Comparison of ENCODE assay signal across 9 cellular contexts in genomic region chr19:17077447-17078028, GRCh38. TPM values are rescaled to one million over a fixed set of nuclear protein-coding genes. Genes with fewer than 3 reads are reported as not detected.
DNase-seq lines count a peak whose midpoint lies in the region; ATAC-seq and TF ChIP-seq lines count a peak whose summit lies in the region.
"Had no signal": no experiment of that assay in that cellular context is flagged by ENCODE, and none has a peak within 500 bp of the region (broad histone marks: within the 10 kb centered on the region; RNA-seq: fewer than 3 reads in every experiment).

No MANE protein-coding gene starts in this region.

- H3K27ac ChIP-seq in A673 (ENCODE audit: low read depth, low read length, poor library complexity, severe bottlenecking) (no peak overlapping the region), H9 (ENCODE audit: insufficient read length, low read depth, low read length) (no peak overlapping the region), brain microvascular endothelial cell (no peak overlapping the region)
- H3K27ac ChIP-seq in naive thymus-derived CD4-positive, alpha-beta T cell (ENCODE audit: low read depth, low read length), result no peak overlapping the region

- no peak overlapping the region for H3K14ac ChIP-seq in H9 (ENCODE audit: insufficient read depth, low read length)

- peak overlapping the region; percentile 73 for H3K4me3 ChIP-seq in A673 (ENCODE audit: low read depth, low read length, poor library complexity, severe bottlenecking)
- peak overlapping the region; percentile 20 for H3K4me3 ChIP-seq in brain microvascular endothelial cell (ENCODE audit: low read depth, low read length)
- H3K4me3 ChIP-seq in naive thymus-derived CD4-positive, alpha-beta T cell (ENCODE audit: low read length), result peak overlapping the region; percentile 53

- CTCF ChIA-PET in A673 (lab: Charles Lee), result no interaction called here
- CTCF ChIA-PET in naive thymus-derived CD4-positive, alpha-beta T cell (lab: Charles Lee), result no interaction called here

- TF ChIP-seq CTCF in A673 (conservative IDR thresholded peaks at IDR 0.05; ENCODE audit: low read depth, low read length) (no peak), H9 (conservative IDR thresholded peaks at IDR 0.05) (no peak), brain microvascular endothelial cell (IDR thresholded peaks at IDR 0.05; ENCODE audit: low read depth, low read length, missing control alignments) (no peak)

- peaks cover 6 to 15% (median 12%) of the 10 kb centered on the region in 3 experiments for H3K36me3 Mint-ChIP-seq in H9 (ENCODE audit: insufficient read depth in 1 of 3, low read depth in 3 of 3)
- peaks cover 0 to 11% (median 0%) of the 10 kb centered on the region in 5 donors for H3K36me3 Mint-ChIP-seq in naive thymus-derived CD4-positive, alpha-beta T cell

- no peak overlapping the region for H2BK120ac ChIP-seq in H9 (ENCODE audit: low read depth, low read length, poor library complexity, severe bottlenecking)

- no TSS peak for BruUV-seq in A673 (replicated peaks; lab: Mats Ljungman, UMichigan)

- H4K5ac ChIP-seq in H9 (ENCODE audit: insufficient read length, low read depth, low read length), result no peak overlapping the region

- intact Hi-C loops in A673 (cut with micrococcal nuclease; ENCODE audit: unreplicated experiment), result loop anchor here (5.0 kb wide), 2 partner anchors 60 to 450 kb away; partner anchors contain the start of gene MED26
- intact Hi-C loops in naive thymus-derived CD4-positive, alpha-beta T cell (cut with micrococcal nuclease), result loop anchor here (2.0 to 10.0 kb wide), 5 partner anchors 57 to 965 kb away; partner anchors contain the start of genes RAB8A (in 1 of the 2) and SLC5A5 (in 1 of the 2)

- peaks cover 45 to 54% of the 10 kb centered on the region in 2 experiments for H3K4me1 Mint-ChIP-seq in H9
- H3K4me1 Mint-ChIP-seq in naive thymus-derived CD4-positive, alpha-beta T cell, result peaks cover 55 to 80% (median 66%) of the 10 kb centered on the region in 7 donors

- H2AK5ac ChIP-seq in H9 (ENCODE audit: insufficient read length, low read length), result no peak overlapping the region

- no peak overlapping the region for H4K91ac ChIP-seq in H9 (ENCODE audit: insufficient read length, low read depth, low read length)

- H2BK5ac ChIP-seq in H9 (ENCODE audit: insufficient read length, low read length), result no peak overlapping the region

- no peak overlapping the region for H2BK15ac ChIP-seq in H9 (ENCODE audit: low read depth, low read length)

- H3K4me1 ChIP-seq in A673 (ENCODE audit: insufficient read depth, low read length, poor library complexity, severe bottlenecking), result peaks cover 8% of the 10 kb centered on the region
- peaks cover 8% of the 10 kb centered on the region; the same call in 1 of the 2 replicates for H3K4me1 ChIP-seq in H9 (ENCODE audit: insufficient read depth, low read length)
- peaks cover 32% of the 10 kb centered on the region in 2 donors for H3K4me1 ChIP-seq in naive thymus-derived CD4-positive, alpha-beta T cell (ENCODE audit: control insufficient read depth in 2 of 2, insufficient read depth in 2 of 2, low read length in 2 of 2)

- no peak overlapping the region for H3K23ac ChIP-seq in H9 (ENCODE audit: insufficient read length, low read depth, low read length)

- H3K4me3 Mint-ChIP-seq in H9, result peak overlapping the region; percentile 72 to 94; a peak in 4 of 5 replicates
- peak overlapping the region; percentile 96 to 100 (median 98) for H3K4me3 Mint-ChIP-seq in naive thymus-derived CD4-positive, alpha-beta T cell

- POLR2A ChIA-PET in A673 (lab: Charles Lee; ENCODE audit: low non-redundant PET), result no interaction called here
- POLR2A ChIA-PET in naive thymus-derived CD4-positive, alpha-beta T cell (lab: Charles Lee), result interaction anchor here (0.7 to 5.0 kb wide), 3 partner anchors 48 to 178 kb away, joined by 3 to 56 read pairs (median 8); no protein-coding TSS in a partner anchor

- no peak overlapping the region for H3K4me2 ChIP-seq in H9 (ENCODE audit: insufficient read depth, insufficient read length, low read length)

- H3K9me3 Mint-ChIP-seq in H9, result no peaks in the 10 kb centered on the region
- H3K9me3 Mint-ChIP-seq in naive thymus-derived CD4-positive, alpha-beta T cell, result no peaks in the 10 kb centered on the region

- in situ Hi-C loops in brain microvascular endothelial cell (cut with HindIII; ENCODE audit: low pct_ligation_motif_present, low sequenced_read_pairs), result no loop called here

- H2BK20ac ChIP-seq in H9 (ENCODE audit: low read depth, low read length, poor library complexity, severe bottlenecking), result no peak overlapping the region

- H3K9me3 ChIP-seq in A673 (ENCODE audit: low read depth, low read length, poor library complexity, severe bottlenecking), result no peaks in the 10 kb centered on the region
- H3K9me3 ChIP-seq in H9 (ENCODE audit: control insufficient read depth, low read depth, low read length), result no peaks in the 10 kb centered on the region
- H3K9me3 ChIP-seq in naive thymus-derived CD4-positive, alpha-beta T cell (ENCODE audit: control insufficient read depth in 2 of 3, low read length in 3 of 3), result no peaks in the 10 kb centered on the region

- H3K36me3 ChIP-seq in A673 (ENCODE audit: insufficient read depth, low read length, poor library complexity, severe bottlenecking) (peaks cover 3% of the 10 kb centered on the region), brain microvascular endothelial cell (replicated peaks) (no peaks in the 10 kb centered on the region)
- H3K36me3 ChIP-seq in naive thymus-derived CD4-positive, alpha-beta T cell (ENCODE audit: control insufficient read depth in 2 of 3, insufficient read depth in 3 of 3, low read length in 3 of 3), result peaks cover 0 to 10% (median 0%) of the 10 kb centered on the region in 3 experiments

- H4K20me1 ChIP-seq in H9 (ENCODE audit: control insufficient read depth, insufficient read depth, insufficient read length), result no peaks in the 10 kb centered on the region

- H3T11ph ChIP-seq in H9 (ENCODE audit: low read length), result no peak overlapping the region

- H3K27me3 ChIP-seq in A673 (replicated peaks; ENCODE audit: insufficient read depth, low read depth, low read length, poor library complexity), result no peaks in the 10 kb centered on the region
- no peaks in the 10 kb centered on the region for H3K27me3 ChIP-seq in H9 (ENCODE audit: insufficient read depth, low read length)
- no peaks in the 10 kb centered on the region for H3K27me3 ChIP-seq in brain microvascular endothelial cell (replicated peaks)
- no peaks in the 10 kb centered on the region for H3K27me3 ChIP-seq in naive thymus-derived CD4-positive, alpha-beta T cell (ENCODE audit: control insufficient read depth in 2 of 2, insufficient read depth in 2 of 2, low read length in 2 of 2)

- no peak overlapping the region for H3K9ac ChIP-seq in H9 (ENCODE audit: extremely low read depth, insufficient read length, low read length)

- no peak overlapping the region for H3K18ac ChIP-seq in H9 (ENCODE audit: insufficient read length, low read depth, low read length)

- H3K27ac Mint-ChIP-seq in H9, result no peak overlapping the region
- H3K27ac Mint-ChIP-seq in naive thymus-derived CD4-positive, alpha-beta T cell, result peak overlapping the region in 6 of 9 donors; percentile 17 to 96 (median 68)

- WGBS in H9 (ENCODE audit: extremely low coverage, insufficient read length, low lambda C conversion rate), result no CpG with 5 or more reads among the region's 17 CpGs

- no peak for ATAC-seq in naive thymus-derived CD4-positive, alpha-beta T cell
- ATAC-seq in GM19397 (IDR thresholded peaks at IDR 0.05; ENCODE audit: unreplicated experiment), result no peak
- ATAC-seq in HG02885 (IDR thresholded peaks at IDR 0.05; ENCODE audit: poor library complexity, unreplicated experiment), result no peak

- H3K23me2 ChIP-seq in H9 (ENCODE audit: insufficient read length, low read depth, low read length, poor library complexity, severe bottlenecking), result peaks cover 9% of the 10 kb centered on the region

- no peak overlapping the region for H3K56ac ChIP-seq in H9 (ENCODE audit: insufficient read length, low read depth, low read length)

- no peak overlapping the region for H2BK12ac ChIP-seq in H9 (ENCODE audit: insufficient read length, low read depth, low read length)

- peaks cover 8% of the 10 kb centered on the region for H3K79me1 ChIP-seq in H9 (ENCODE audit: insufficient read depth, low read depth, low read length, poor library complexity, severe bottlenecking)

- no peak for DNase-seq in A673 (ENCODE audit: low spot score)
- no peak for DNase-seq in H9
- no peak for DNase-seq in brain microvascular endothelial cell
- no peak for DNase-seq in naive thymus-derived CD4-positive, alpha-beta T cell
- DNase-seq in globus pallidus (ENCODE audit: low spot score), result no peak
- no peak for DNase-seq in NCI-H69 (lab: John Stamatoyannopoulos, UW)
- DNase-seq: DMS53 had no signal

- no peak overlapping the region for H2AFZ ChIP-seq in H9 (ENCODE audit: low read length)

- H4K8ac ChIP-seq in H9 (replicated peaks; ENCODE audit: insufficient read length, low read depth, low read length), result no peak overlapping the region

- no peak overlapping the region for H3K4ac ChIP-seq in H9 (ENCODE audit: low read depth, low read length)

- H3K27me3 Mint-ChIP-seq in H9 (ENCODE audit: low read depth), result no peaks in the 10 kb centered on the region; the same call in 1 of the 2 replicates
- no peaks in the 10 kb centered on the region for H3K27me3 Mint-ChIP-seq in naive thymus-derived CD4-positive, alpha-beta T cell

- peaks cover 17% of the 10 kb centered on the region; the same call in 1 of the 2 replicates for H3K79me2 ChIP-seq in H9 (ENCODE audit: insufficient read depth, low read length)

RNA-seq across cellular contexts. Expression of gene MYO9B, which starts 2.0 kb away (rescaled TPM):
- total RNA-seq in A673 (2021) (85.2 and 85.4 TPM in 2 replicates), H9 (2021) (58.5 and 58.6 TPM in 2 replicates)
- total RNA-seq in naive thymus-derived CD4-positive, alpha-beta T cell, result 100 to 1,000 TPM; 154 to 297 (median 205) TPM
- polyA plus RNA-seq in naive thymus-derived CD4-positive, alpha-beta T cell, result 10 to 100 TPM in 1 of 2 donors, 1 to 10 TPM in 1; 5.6 to 26.2 TPM

RNA-seq across cellular contexts. Expression of gene HAUS8, which starts 2.3 kb away (rescaled TPM):
- total RNA-seq in A673 (2021) (66.4 and 68.1 TPM in 2 replicates), H9 (2021) (27.8 and 29.4 TPM in 2 replicates)
- total RNA-seq in naive thymus-derived CD4-positive, alpha-beta T cell, result 10 to 100 TPM; 16.7 to 31.5 (median 19.3) TPM
- 10 to 100 TPM in 1 of 2 donors, 1 to 10 TPM in 1; 9.4 to 11.5 TPM for polyA plus RNA-seq in naive thymus-derived CD4-positive, alpha-beta T cell

RNA-seq across cellular contexts. Expression of gene CPAMD8, which starts 50.9 kb away (rescaled TPM):
- 0.82 and 1.0 TPM in 2 replicates for total RNA-seq in A673 (2021)
- 12.0 and 12.6 TPM in 2 replicates for total RNA-seq in H9 (2021)
- 1 to 10 TPM in 4 of 5 experiments, under 1 TPM in 1; 0.44 to 6.6 (median 3.2) TPM for total RNA-seq in naive thymus-derived CD4-positive, alpha-beta T cell
- under 1 TPM; 0.18 to 0.66 TPM for polyA plus RNA-seq in naive thymus-derived CD4-positive, alpha-beta T cell

Comparison
In these comparisons a context has a peak if more than half of its experiments do, and no peak if none do; other contexts are left out.
1. H3K4me3 ChIP-seq: peak in every context shown above with its lines; median percentile 73 in A673; 53 in naive thymus-derived CD4-positive, alpha-beta T cell; 20 in brain microvascular endothelial cell.
2. H3K27ac Mint-ChIP-seq: peak in naive thymus-derived CD4-positive, alpha-beta T cell (6 of 9); none in H9 (0 of 3).